In the genomic region with DNA sequence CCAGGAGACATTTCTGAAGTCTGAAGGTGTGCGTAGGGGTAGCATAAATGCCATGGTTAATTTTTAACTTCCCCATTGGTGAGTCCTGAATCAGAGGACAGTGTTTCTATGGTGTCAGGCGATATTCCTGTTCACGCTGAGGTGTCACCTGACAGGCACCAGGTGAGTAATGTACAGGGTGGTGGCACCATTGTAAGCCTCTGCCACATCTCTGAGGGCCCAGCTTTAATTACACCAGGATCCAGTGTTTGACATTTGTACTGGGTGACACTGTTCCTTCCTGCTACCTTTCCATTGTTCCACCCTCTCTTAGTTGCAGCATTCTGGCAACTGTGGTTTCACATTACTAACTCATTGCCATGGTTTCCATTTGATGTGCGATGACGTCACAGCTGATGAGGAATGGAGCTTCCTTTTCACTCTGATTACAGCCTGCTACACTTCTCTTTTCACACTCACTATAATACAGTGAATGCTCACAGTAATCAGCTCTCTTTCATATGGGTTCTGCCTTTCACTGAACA, we compare ENCODE assay signal across 9 cellular contexts. TPM values are rescaled to one million over a fixed set of nuclear protein-coding genes. Genes with fewer than 3 reads are reported as not detected.
DNase-seq lines count a peak whose midpoint lies in the region; ATAC-seq and FAIRE-seq lines count a peak whose summit lies in the region.
"Had no signal": no experiment of that assay in that cellular context is flagged by ENCODE, and none has a peak within 500 bp of the region (broad histone marks: within the 10 kb centered on the region; RNA-seq: fewer than 3 reads in every experiment).

No MANE protein-coding gene starts in this region.

- H3K27ac Mint-ChIP-seq in activated naive CD4-positive, alpha-beta T cell treated with anti-CD3 and anti-CD28 coated beads, Interleukin-2, amount 50 U/mL, for 72 hours: no peak overlapping the region

- H3K9me3 Mint-ChIP-seq in activated naive CD4-positive, alpha-beta T cell treated with anti-CD3 and anti-CD28 coated beads, Interleukin-2, amount 50 U/mL, for 72 hours: no peaks in the 10 kb centered on the region

- peak in 1 of 2 donors; percentile 13 for DNase-seq in activated naive CD4-positive, alpha-beta T cell treated with anti-CD3 and anti-CD28 coated beads, Interleukin-2, amount 50 U/mL, for 72 hours (ENCODE audit: low spot score in 2 of 2)
- no peak for DNase-seq in activated naive CD4-positive, alpha-beta T cell treated with anti-CD3 and anti-CD28 coated beads, Interleukin-2, amount 50 U/mL, for 16 hours
- peak; percentile 67 for DNase-seq in RPMI7951 (ENCODE audit: low read depth)
- DNase-seq in fibroblast of the conjunctiva (ENCODE audit: low read depth): peak; percentile 3
- peak; percentile 37 for DNase-seq in urothelium cell line (ENCODE audit: low spot score)
- DNase-seq in frontal cortex (ENCODE audit: low spot score in 2 of 2): no peak
- DNase-seq in NCI-H524 (lab: John Stamatoyannopoulos, UW): no peak
- DNase-seq: islet precursor cell had no signal

- ATAC-seq in activated naive CD4-positive, alpha-beta T cell treated with anti-CD3 and anti-CD28 coated beads, Interleukin-2, amount 50 U/mL, for 72 hours: peak; percentile 85 to 86
- no peak for ATAC-seq in HG03571 (IDR thresholded peaks at IDR 0.05; ENCODE audit: unreplicated experiment)

- no peaks in the 10 kb centered on the region for H3K36me3 Mint-ChIP-seq in activated naive CD4-positive, alpha-beta T cell treated with anti-CD3 and anti-CD28 coated beads, Interleukin-2, amount 50 U/mL, for 72 hours

- FAIRE-seq in urothelium cell line (lab: Jason Lieb, UNC) (peak; percentile 63), frontal cortex (lab: Jason Lieb, UNC) (no peak)

RNA-seq across cellular contexts. Expression of gene MARK1, which starts 40.6 kb away (rescaled TPM):
- total RNA-seq in activated naive CD4-positive, alpha-beta T cell treated with anti-CD3 and anti-CD28 coated beads, Interleukin-2, amount 50 U/mL, for 72 hours: not detected
- 3.1 and 3.7 TPM in 2 replicates for total RNA-seq in RPMI7951 (2014; rRNA removed; shearing (Covaris generic))
- 62.4 TPM for total RNA-seq in frontal cortex

Comparison
In these comparisons a context has a peak if more than half of its experiments do, and no peak if none do; other contexts are left out.
1. DNase-seq: peak in RPMI7951 (single experiment), fibroblast of the conjunctiva (single experiment) and urothelium cell line (single experiment); none in activated naive CD4-positive, alpha-beta T cell treated with anti-CD3 and anti-CD28 coated beads, Interleukin-2, amount 50 U/mL, for 16 hours (single experiment), frontal cortex (0 of 2) and NCI-H524 (0 of 2).
2. RNA of gene MARK1, which starts 40.6 kb away (total RNA-seq): 62.4 TPM in frontal cortex (single experiment); 3.1 to 3.7 TPM in RPMI7951 and not detected in activated naive CD4-positive, alpha-beta T cell treated with anti-CD3 and anti-CD28 coated beads, Interleukin-2, amount 50 U/mL, for 72 hours; every median in the first group is over 10 times any median in the second.